13 cellular contexts compared by ENCODE assay signal in the genomic region with DNA sequence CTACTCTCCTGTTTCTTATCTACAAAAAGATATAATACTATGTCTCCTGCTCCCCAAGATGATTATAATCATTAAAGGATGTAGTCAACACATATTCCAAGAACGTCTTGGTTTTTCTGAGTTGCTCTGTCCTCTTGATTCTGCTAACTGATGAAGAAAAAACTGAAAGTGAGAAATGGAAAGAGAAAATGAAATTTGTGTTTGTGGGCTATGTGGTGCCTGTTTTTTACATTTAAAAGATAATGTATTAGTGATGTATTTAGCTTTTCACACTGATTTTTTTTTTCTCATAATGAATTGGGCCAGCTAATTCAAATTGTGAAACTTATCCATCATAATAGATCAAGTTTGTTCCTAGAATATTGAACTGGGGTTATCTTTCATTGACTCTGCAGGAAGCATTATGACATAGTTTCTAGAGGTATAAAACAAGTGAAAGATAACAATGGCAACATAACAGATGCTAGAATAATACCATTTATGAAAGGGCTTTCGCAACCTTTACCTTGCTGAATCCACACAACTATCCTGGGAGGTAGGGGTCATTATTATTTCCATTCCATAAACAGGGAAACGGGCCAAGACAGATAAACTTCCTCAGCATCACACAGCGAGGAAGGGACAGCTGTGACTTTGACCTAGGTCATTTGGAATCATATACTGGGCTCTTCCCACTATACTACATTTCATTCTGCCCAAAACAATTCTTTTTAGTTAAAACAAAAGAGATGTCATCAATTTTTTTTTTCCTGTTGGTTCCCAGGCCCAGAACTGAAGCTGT.
DNase-seq lines count a peak whose midpoint lies in the region; ATAC-seq and TF ChIP-seq lines count a peak whose summit lies in the region.
"Had no signal": no experiment of that assay in that cellular context is flagged by ENCODE, and none has a peak within 500 bp of the region (broad histone marks: within the 10 kb centered on the region; RNA-seq: fewer than 3 reads in every experiment).

No MANE protein-coding gene starts in this region.

- H3K4me1 Mint-ChIP-seq in activated CD4-positive, alpha-beta T cell treated with anti-CD3 and anti-CD28 coated beads, Interleukin-2, amount 10 ng/mL, durations not matched to agents 7 days and 5 days: peaks cover 35% of the 10 kb centered on the region

- CTCF ChIA-PET in activated CD4-positive, alpha-beta T cell treated with anti-CD3 and anti-CD28 coated beads, Interleukin-2, amount 10 ng/mL, durations not matched to agents 7 days and 5 days (lab: Charles Lee): no interaction called here

- no peak overlapping the region for H3K27ac ChIP-seq in stomach
- H3K27ac ChIP-seq: A549 had no signal

- TF ChIP-seq CTCF in fibroblast of pulmonary artery (IDR thresholded peaks at IDR 0.05; ENCODE audit: low read length, missing control alignments): no peak
- TF ChIP-seq CTCF in stomach (IDR thresholded peaks at IDR 0.05): no peak

- no peaks in the 10 kb centered on the region for H3K9me3 ChIP-seq in stomach
- H3K9me3 ChIP-seq: A549 had no signal

- ATAC-seq in GM21576 (IDR thresholded peaks at IDR 0.05; ENCODE audit: unreplicated experiment) (peak; percentile 83), HG03159 (IDR thresholded peaks at IDR 0.05; ENCODE audit: unreplicated experiment) (peak; percentile 92)
- ATAC-seq: A549 had no signal

- peaks cover 4% of the 10 kb centered on the region for H3K9me3 Mint-ChIP-seq in activated CD4-positive, alpha-beta T cell treated with anti-CD3 and anti-CD28 coated beads, Interleukin-2, amount 10 ng/mL, durations not matched to agents 7 days and 5 days

- no peaks in the 10 kb centered on the region for H3K4me1 ChIP-seq in stomach
- H3K4me1 ChIP-seq: A549 had no signal

- TF ChIP-seq POLR2A in stomach (IDR thresholded peaks at IDR 0.05): no peak

- H3K4me3 ChIP-seq in fibroblast of pulmonary artery (replicated peaks; ENCODE audit: low read depth, low read length) (no peak overlapping the region), stomach (no peak overlapping the region)
- H3K4me3 ChIP-seq: A549, skin epidermis had no signal

- peak overlapping the region; percentile 70 for H3K27ac Mint-ChIP-seq in activated CD4-positive, alpha-beta T cell treated with anti-CD3 and anti-CD28 coated beads, Interleukin-2, amount 10 ng/mL, durations not matched to agents 7 days and 5 days

- no peak for DNase-seq in activated CD4-positive, alpha-beta T cell treated with anti-CD3 and anti-CD28 coated beads, Interleukin-2, amount 10 ng/mL, durations not matched to agents 7 days and 5 days
- DNase-seq in activated CD4-positive, alpha-beta T cell treated with anti-CD3 and anti-CD28 coated beads, Interleukin-2, amount 50 U/mL, for 4 hours: no peak
- DNase-seq in fibroblast of pulmonary artery (ENCODE audit: low read depth) (peak; percentile 29), stomach (no peak), CD1c-positive myeloid dendritic cell (ENCODE audit: extremely low spot score) (no peak), putamen (ENCODE audit: low spot score) (no peak)
- DNase-seq: activated naive CD4-positive, alpha-beta T cell; effector CD4-positive, alpha-beta T cell; NCI-H1092 had no signal

- H3K27me3 ChIP-seq in stomach: no peaks in the 10 kb centered on the region

- no peak overlapping the region for H3K4me3 Mint-ChIP-seq in activated CD4-positive, alpha-beta T cell treated with anti-CD3 and anti-CD28 coated beads, Interleukin-2, amount 10 ng/mL, durations not matched to agents 7 days and 5 days

- no peaks in the 10 kb centered on the region for H3K27me3 Mint-ChIP-seq in activated CD4-positive, alpha-beta T cell treated with anti-CD3 and anti-CD28 coated beads, Interleukin-2, amount 10 ng/mL, durations not matched to agents 7 days and 5 days

- TF ChIP-seq EP300 in stomach (IDR thresholded peaks at IDR 0.05): no peak

- H3K36me3 Mint-ChIP-seq in activated CD4-positive, alpha-beta T cell treated with anti-CD3 and anti-CD28 coated beads, Interleukin-2, amount 10 ng/mL, durations not matched to agents 7 days and 5 days (ENCODE audit: low read depth): peaks cover 2% of the 10 kb centered on the region

- intact Hi-C loops in stomach (cut with DNase I; ENCODE audit: low total_unique reads): no loop called here

- WGBS in stomach, 5 donors: 57 to 72% (median 68%) methylated on average over 4 of the region's 4 CpGs

- POLR2A ChIA-PET in activated CD4-positive, alpha-beta T cell treated with anti-CD3 and anti-CD28 coated beads, Interleukin-2, amount 10 ng/mL, durations not matched to agents 7 days and 5 days (lab: Charles Lee): no interaction called here

- H3K36me3 ChIP-seq in stomach: no peaks in the 10 kb centered on the region
